Comparison of ENCODE assay signal across 13 cellular contexts in the genomic region with DNA sequence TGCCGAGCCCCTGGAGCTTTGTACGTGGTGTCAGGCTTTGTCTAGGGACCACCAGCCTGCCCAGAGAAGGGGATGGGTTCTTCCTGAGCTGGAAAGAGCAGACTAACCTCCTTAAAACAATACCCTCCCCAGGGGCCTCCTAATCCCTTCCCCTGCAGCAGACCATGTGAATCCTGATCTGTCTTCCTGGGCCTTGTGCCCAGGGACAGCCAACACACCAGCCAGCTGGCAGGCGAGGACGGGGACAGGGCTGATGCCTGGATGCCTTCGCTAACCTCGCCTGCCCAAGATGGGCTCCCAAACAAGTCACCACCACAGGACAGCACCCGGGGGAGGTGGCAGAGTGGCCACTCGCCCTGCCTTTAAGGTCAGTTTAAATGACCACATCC. TPM values are rescaled to one million over a fixed set of nuclear protein-coding genes. Genes with fewer than 3 reads are reported as not detected.
DNase-seq lines count a peak whose midpoint lies in the region; ATAC-seq and TF ChIP-seq lines count a peak whose summit lies in the region.
"Had no signal": no experiment of that assay in that cellular context is flagged by ENCODE, and none has a peak within 500 bp of the region (broad histone marks: within the 10 kb centered on the region; RNA-seq: fewer than 3 reads in every experiment).

No MANE protein-coding gene starts in this region.

- peak overlapping the region; percentile 48 to 66 (median 56) for H3K27ac Mint-ChIP-seq in nephron
- H3K27ac Mint-ChIP-seq in T-helper 17 cell, result no peak overlapping the region
- H3K27ac Mint-ChIP-seq: activated CD4-positive, alpha-beta T cell treated with anti-CD3 and anti-CD28 coated beads, Interleukin-2, amount 10 ng/mL, durations not matched to agents 7 days and 5 days; memory B cell had no signal

- peak; percentile 51 for DNase-seq in AG10803 (ENCODE audit: low read depth)
- peak; percentile 5 to 44 for DNase-seq in NCI-H446 (lab: John Stamatoyannopoulos, UW)
- DNase-seq in epithelial cell of prostate (ENCODE audit: low read depth, low spot score), result no peak
- no peak for DNase-seq in T-helper 17 cell
- DNase-seq in NCI-H2081 (lab: John Stamatoyannopoulos, UW), result no peak
- no peak for DNase-seq in activated gamma-delta T cell treated with Interleukin-2 at 50 U/mL for 16 hours
- no peak for DNase-seq in NCI-H2029 treated with DMSO at 0.1 percent for 48 hours (lab: John Stamatoyannopoulos, UW)
- DNase-seq: activated CD4-positive, alpha-beta T cell treated with anti-CD3 and anti-CD28 coated beads, Interleukin-2, amount 10 ng/mL, durations not matched to agents 7 days and 5 days; MV-4-11; tibial artery had no signal

- H3K4me3 Mint-ChIP-seq in nephron (peak overlapping the region in 1 of 3 experiments; percentile 38), T-helper 17 cell (no peak overlapping the region)
- H3K4me3 Mint-ChIP-seq: activated CD4-positive, alpha-beta T cell treated with anti-CD3 and anti-CD28 coated beads, Interleukin-2, amount 10 ng/mL, durations not matched to agents 7 days and 5 days; memory B cell had no signal

- H3K9me3 ChIP-seq in T-helper 17 cell (ENCODE audit: control insufficient read depth, low read length, poor library complexity, severe bottlenecking), result no peaks in the 10 kb centered on the region
- H3K9me3 ChIP-seq: tibial artery had no signal

- TF ChIP-seq CTCF in AG10803 (conservative IDR thresholded peaks at IDR 0.05; ENCODE audit: low read length) (no peak), nephron (IDR thresholded peaks at IDR 0.05; ENCODE audit: unreplicated experiment in 3 of 3) (no peak)

- H3K27me3 Mint-ChIP-seq in nephron (ENCODE audit: low read depth) (no peaks in the 10 kb centered on the region), T-helper 17 cell (no peaks in the 10 kb centered on the region)
- H3K27me3 Mint-ChIP-seq: activated CD4-positive, alpha-beta T cell treated with anti-CD3 and anti-CD28 coated beads, Interleukin-2, amount 10 ng/mL, durations not matched to agents 7 days and 5 days; memory B cell had no signal

- ATAC-seq in T-helper 17 cell, result no peak
- ATAC-seq: esophagus mucosa had no signal

- no peaks in the 10 kb centered on the region for H3K9me3 Mint-ChIP-seq in nephron
- H3K9me3 Mint-ChIP-seq: activated CD4-positive, alpha-beta T cell treated with anti-CD3 and anti-CD28 coated beads, Interleukin-2, amount 10 ng/mL, durations not matched to agents 7 days and 5 days; memory B cell had no signal

- peaks cover 29% of the 10 kb centered on the region for H3K4me1 Mint-ChIP-seq in nephron
- H3K4me1 Mint-ChIP-seq in T-helper 17 cell, result peaks cover 2% of the 10 kb centered on the region
- H3K4me1 Mint-ChIP-seq: activated CD4-positive, alpha-beta T cell treated with anti-CD3 and anti-CD28 coated beads, Interleukin-2, amount 10 ng/mL, durations not matched to agents 7 days and 5 days had no signal

- H3K36me3 Mint-ChIP-seq in nephron (ENCODE audit: low read depth) (peaks cover 3% of the 10 kb centered on the region), T-helper 17 cell (ENCODE audit: low read depth) (no peaks in the 10 kb centered on the region)
- H3K36me3 Mint-ChIP-seq: memory B cell had no signal

- H3K4me3 ChIP-seq in AG10803 (ENCODE audit: low read length), result no peak overlapping the region
- H3K4me3 ChIP-seq: tibial artery had no signal

- peak overlapping the region; percentile 31 for H3K27ac ChIP-seq in epithelial cell of prostate
- H3K27ac ChIP-seq: tibial artery had no signal

RNA-seq across cellular contexts. Expression of a gene that starts 17.6 kb away (rescaled TPM):
- 1 to 10 TPM in 1 of 2 donors, under 1 TPM in 1; 0.47 to 1.1 TPM for total RNA-seq in T-helper 17 cell

Comparison
In these comparisons a context has a peak if more than half of its experiments do, and no peak if none do; other contexts are left out.
1. DNase-seq: peak in AG10803 (single experiment) and NCI-H446 (2 of 2); none in epithelial cell of prostate (single experiment), T-helper 17 cell (0 of 3), NCI-H2081 (0 of 2), activated gamma-delta T cell treated with Interleukin-2 at 50 U/mL for 16 hours (single experiment) and NCI-H2029 treated with DMSO at 0.1 percent for 48 hours (single experiment).